15 cellular contexts compared by ENCODE assay signal in genomic region chr12:39319180-39319579, GRCh38.
DNase-seq lines count a peak whose midpoint lies in the region; ATAC-seq and TF ChIP-seq lines count a peak whose summit lies in the region.
"Had no signal": no experiment of that assay in that cellular context is flagged by ENCODE, and none has a peak within 500 bp of the region (broad histone marks: within the 10 kb centered on the region; RNA-seq: fewer than 3 reads in every experiment).

No MANE protein-coding gene starts in this region.

- no peaks in the 10 kb centered on the region for H3F3A ChIP-seq in PC-3 (ENCODE audit: low read length, unreplicated experiment)

- H3K9me3 ChIP-seq in PC-3 (ENCODE audit: low read length): no peaks in the 10 kb centered on the region
- H3K9me3 ChIP-seq in BE2C: no peaks in the 10 kb centered on the region
- H3K9me3 ChIP-seq: BLaER1 treated with 17β-estradiol and CSF1 and Interleukin-3, amounts not matched to agents 10 nM and 100 nM had no signal

- ATAC-seq in PC-3: peak; percentile 64
- no peak for ATAC-seq in stimulated activated naive CD8-positive, alpha-beta T cell treated with anti-CD3 and anti-CD28 coated beads, Interleukin-15, Interleukin-2, amounts not matched to agents 100 U/mL and 50 U/mL, for 24 hours

- BruUV-seq in PC-3 (replicated peaks; lab: Mats Ljungman, UMichigan): no TSS peak

- H3K4me2 ChIP-seq in PC-3 (ENCODE audit: low read length): no peak overlapping the region
- H3K4me2 ChIP-seq: BLaER1 treated with 17β-estradiol and CSF1 and Interleukin-3, amounts not matched to agents 10 nM and 100 nM had no signal

- H3K36me3 Mint-ChIP-seq in progenitor cell of endocrine pancreas (ENCODE audit: insufficient read depth): peaks cover 7% of the 10 kb centered on the region

- H3K79me2 ChIP-seq in PC-3 (ENCODE audit: low read length): no peaks in the 10 kb centered on the region

- peaks cover 3% of the 10 kb centered on the region for H3K4me1 Mint-ChIP-seq in progenitor cell of endocrine pancreas (ENCODE audit: low read depth)
- H3K4me1 Mint-ChIP-seq: H9 had no signal

- H3K4me1 ChIP-seq in PC-3 (ENCODE audit: insufficient read depth, low read length): no peaks in the 10 kb centered on the region
- peaks cover 11% of the 10 kb centered on the region for H3K4me1 ChIP-seq in BE2C

- H4K20me1 ChIP-seq in PC-3 (ENCODE audit: low read length): no peaks in the 10 kb centered on the region
- H4K20me1 ChIP-seq: BLaER1 treated with 17β-estradiol and CSF1 and Interleukin-3, amounts not matched to agents 10 nM and 100 nM had no signal

- H3K27me3 ChIP-seq in PC-3 (ENCODE audit: low read length) (no peaks in the 10 kb centered on the region), BE2C (no peaks in the 10 kb centered on the region)
- H3K27me3 ChIP-seq: BLaER1 treated with 17β-estradiol and CSF1 and Interleukin-3, amounts not matched to agents 10 nM and 100 nM had no signal

- no peak overlapping the region for H2AFZ ChIP-seq in PC-3 (ENCODE audit: low read length)

- no peak for TF ChIP-seq CTCF in PC-3 (conservative IDR thresholded peaks at IDR 0.05; ENCODE audit: low read depth, low read length)
- no peak for TF ChIP-seq CTCF in progenitor cell of endocrine pancreas (IDR thresholded peaks at IDR 0.05; ENCODE audit: unreplicated experiment)
- TF ChIP-seq CTCF in BE2C (IDR thresholded peaks at IDR 0.05; ENCODE audit: low read depth, low read length): no peak

- H3K36me3 ChIP-seq in PC-3 (ENCODE audit: low read depth, low read length): peaks cover 5% of the 10 kb centered on the region; the same call in 1 of the 2 replicates
- peaks cover 94% of the 10 kb centered on the region for H3K36me3 ChIP-seq in BE2C
- H3K36me3 ChIP-seq: BLaER1 treated with 17β-estradiol and CSF1 and Interleukin-3, amounts not matched to agents 10 nM and 100 nM had no signal

- no peak overlapping the region for H3K4me3 Mint-ChIP-seq in progenitor cell of endocrine pancreas (ENCODE audit: low read depth)
- H3K4me3 Mint-ChIP-seq: CD4-positive, CD25-positive, alpha-beta regulatory T cell; H9 had no signal

- no peaks in the 10 kb centered on the region for H3K27me3 Mint-ChIP-seq in progenitor cell of endocrine pancreas
- H3K27me3 Mint-ChIP-seq: CD4-positive, CD25-positive, alpha-beta regulatory T cell had no signal

- intact Hi-C loops in PC-3 (cut with micrococcal nuclease): loop anchor here (1.0 to 10.0 kb wide), 6 partner anchors 48 to 374 kb away; partner anchors contain the start of gene KIF21A

- CTCF ChIA-PET in PC-3 (lab: Charles Lee): no interaction called here

- no peaks in the 10 kb centered on the region for H3K9me2 ChIP-seq in PC-3 (replicated peaks; ENCODE audit: low read length)

- POLR2A ChIA-PET in PC-3 (lab: Charles Lee; ENCODE audit: unreplicated experiment): no interaction called here

- H3K4me3 ChIP-seq in PC-3 (ENCODE audit: low read length) (no peak overlapping the region), BE2C (ENCODE audit: low read depth, low read length) (no peak overlapping the region)
- H3K4me3 ChIP-seq: BLaER1 treated with 17β-estradiol and CSF1 and Interleukin-3, amounts not matched to agents 10 nM and 100 nM had no signal

- H3K9me3 Mint-ChIP-seq in progenitor cell of endocrine pancreas (ENCODE audit: low read depth): no peaks in the 10 kb centered on the region
- H3K9me3 Mint-ChIP-seq: CD4-positive, CD25-positive, alpha-beta regulatory T cell; H9 had no signal

- H3K27ac ChIP-seq in PC-3 (ENCODE audit: low read length): no peak overlapping the region
- H3K27ac ChIP-seq: BLaER1 treated with 17β-estradiol and CSF1 and Interleukin-3, amounts not matched to agents 10 nM and 100 nM had no signal

- DNase-seq in NCI-H1417 (lab: John Stamatoyannopoulos, UW) (peak in 2 of 3 experiments; percentile 4 to 61), NCI-H1417 treated with DMSO at 0.1 percent for 48 hours (lab: John Stamatoyannopoulos, UW) (no peak), NCI-H69 (lab: John Stamatoyannopoulos, UW) (peak; percentile 0), PC-3 (no peak), progenitor cell of endocrine pancreas (ENCODE audit: low spot score, unreplicated experiment) (no peak), BE2C (no peak), GDM1 (lab: John Stamatoyannopoulos, UW) (no peak)
- DNase-seq in stimulated activated naive CD8-positive, alpha-beta T cell treated with anti-CD3 and anti-CD28 coated beads, Interleukin-15, Interleukin-2, amounts not matched to agents 100 U/mL and 50 U/mL, for 24 hours: no peak
- DNase-seq: 8988T; AML-193; CD4-positive, CD25-positive, alpha-beta regulatory T cell; DMS79; GOT3; H9 had no signal

- H3K9ac ChIP-seq in PC-3 (ENCODE audit: low read length): no peak overlapping the region
- H3K9ac ChIP-seq: BLaER1 treated with 17β-estradiol and CSF1 and Interleukin-3, amounts not matched to agents 10 nM and 100 nM had no signal

- H3K27ac Mint-ChIP-seq in progenitor cell of endocrine pancreas: peak overlapping the region; percentile 41
- H3K27ac Mint-ChIP-seq: H9 had no signal

Comparison
In these comparisons a context has a peak if more than half of its experiments do, and no peak if none do; other contexts are left out.
1. DNase-seq: peak in NCI-H1417 (2 of 3) and NCI-H69 (single experiment); none in NCI-H1417 treated with DMSO at 0.1 percent for 48 hours (single experiment), PC-3 (single experiment), progenitor cell of endocrine pancreas (single experiment), BE2C (single experiment), stimulated activated naive CD8-positive, alpha-beta T cell treated with anti-CD3 and anti-CD28 coated beads, Interleukin-15, Interleukin-2, amounts not matched to agents 100 U/mL and 50 U/mL, for 24 hours (single experiment) and GDM1 (single experiment).